10 cellular contexts compared by ENCODE assay signal in the genomic region with DNA sequence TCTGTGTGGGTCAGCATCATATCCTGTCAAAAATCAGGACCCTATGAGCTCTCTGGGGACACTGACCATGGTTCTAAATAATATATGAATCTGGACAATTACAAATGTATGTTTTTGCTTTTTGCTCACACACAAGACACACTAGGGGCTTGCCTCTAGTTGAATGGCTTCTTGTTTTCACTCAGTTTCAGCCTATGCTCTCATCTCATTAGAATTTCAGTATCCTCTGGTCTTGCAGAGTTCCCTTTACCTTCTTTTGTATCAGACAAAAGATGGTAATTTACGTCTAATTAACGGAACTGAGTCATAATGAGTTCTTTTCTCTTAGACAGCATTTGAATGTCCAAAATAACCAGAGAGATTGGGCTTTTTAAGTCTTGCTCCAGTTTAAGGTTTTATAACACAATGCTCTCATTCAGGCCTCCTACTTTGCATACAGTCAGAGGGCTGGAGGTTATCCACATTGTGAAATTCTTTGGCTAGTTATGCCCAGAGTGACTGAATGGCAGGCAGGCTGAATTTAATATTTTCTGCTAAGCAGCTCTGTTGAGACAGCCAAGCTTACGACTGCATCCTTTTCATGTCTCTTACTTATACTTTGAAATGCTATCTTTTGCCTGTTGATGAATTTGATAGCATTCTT.
DNase-seq lines count a peak whose midpoint lies in the region; TF ChIP-seq lines count a peak whose summit lies in the region.
"Had no signal": no experiment of that assay in that cellular context is flagged by ENCODE, and none has a peak within 500 bp of the region (broad histone marks: within the 10 kb centered on the region; RNA-seq: fewer than 3 reads in every experiment).

No MANE protein-coding gene starts in this region.

- 35% methylated on average over 3 of the region's 3 CpGs for WGBS in HUES64
- WGBS in mammary epithelial cell (ENCODE audit: low coverage, missing lambda C conversion rate), result 3% methylated on average over 3 of the region's 3 CpGs
- 45% methylated on average over 3 of the region's 3 CpGs for WGBS in smooth muscle cell (ENCODE audit: low lambda C conversion rate)

- no peak overlapping the region for H2AFZ ChIP-seq in mammary epithelial cell (ENCODE audit: low read depth, low read length)
- no peak overlapping the region for H2AFZ ChIP-seq in smooth muscle cell (ENCODE audit: low read depth)

- peaks cover 62% of the 10 kb centered on the region for H3K4me1 ChIP-seq in HUES64 (ENCODE audit: insufficient read depth, low read length)
- H3K4me1 ChIP-seq in mammary epithelial cell (ENCODE audit: insufficient read depth, low read length), result no peaks in the 10 kb centered on the region
- peaks cover 47% of the 10 kb centered on the region for H3K4me1 ChIP-seq in iPS-20b (ENCODE audit: insufficient read depth, low read length)
- H3K4me1 ChIP-seq in smooth muscle cell (ENCODE audit: low read depth), result peaks cover 48% of the 10 kb centered on the region

- dilution Hi-C loops in mammary epithelial cell (cut with HindIII; ENCODE audit: low sequenced_read_pairs), result no loop called here

- DNase-seq in mammary epithelial cell (peak; percentile 49), smooth muscle cell (lab: John Stamatoyannopoulos, UW; ENCODE audit: unreplicated experiment) (no peak), HCEC 1CT (no peak), amniotic stem cell (lab: John Stamatoyannopoulos, UW) (no peak), DMS53 treated with DMSO at 0.1 percent for 48 hours (lab: John Stamatoyannopoulos, UW; ENCODE audit: unreplicated experiment) (no peak)
- DNase-seq: activated CD8-positive, alpha-beta memory T cell treated with anti-CD3 and anti-CD28 coated beads, Interleukin-2, amount 50 U/mL, for 4 hours; effector CD4-positive, alpha-beta T cell; NCI-H187 had no signal

- H3K9me3 ChIP-seq in HUES64 (ENCODE audit: insufficient read depth, low read depth, low read length) (no peaks in the 10 kb centered on the region), mammary epithelial cell (replicated peaks; ENCODE audit: insufficient read depth, low read length) (no peaks in the 10 kb centered on the region), iPS-20b (ENCODE audit: insufficient read depth, low read depth, low read length) (no peaks in the 10 kb centered on the region), smooth muscle cell (replicated peaks; ENCODE audit: low read depth) (no peaks in the 10 kb centered on the region)

- no peak overlapping the region for H3K4me2 ChIP-seq in mammary epithelial cell (ENCODE audit: insufficient read depth, low read depth, low read length)
- H3K4me2 ChIP-seq in smooth muscle cell, result peak overlapping the region; percentile 23

- no peak overlapping the region for H3K4me3 ChIP-seq in HUES64 (ENCODE audit: low read length)
- H3K4me3 ChIP-seq in mammary epithelial cell (replicated peaks in 1 of 3; ENCODE audit: insufficient read depth in 1 of 3, low read depth in 2 of 3, low read length in 3 of 3), result no peak overlapping the region
- peak overlapping the region; percentile 25 for H3K4me3 ChIP-seq in iPS-20b (ENCODE audit: low read length)
- H3K4me3 ChIP-seq in smooth muscle cell, result no peak overlapping the region

- H3K27me3 ChIP-seq in HUES64 (ENCODE audit: insufficient read depth, low read length), result peaks cover 41% of the 10 kb centered on the region
- H3K27me3 ChIP-seq in mammary epithelial cell (ENCODE audit: insufficient read depth, low read length), result peaks cover 8% of the 10 kb centered on the region
- H3K27me3 ChIP-seq in iPS-20b (ENCODE audit: insufficient read depth, low read length), result peaks cover 48% of the 10 kb centered on the region
- H3K27me3 ChIP-seq in smooth muscle cell (ENCODE audit: low read depth), result no peaks in the 10 kb centered on the region

- in situ Hi-C loops in mammary epithelial cell (cut with MboI; ENCODE audit: low sequenced_read_pairs in 2 of 2), result no loop called here

- peaks cover 2% of the 10 kb centered on the region for H3F3A ChIP-seq in smooth muscle cell (ENCODE audit: low read depth)

- H3K36me3 ChIP-seq in HUES64 (ENCODE audit: insufficient read depth, low read length) (no peaks in the 10 kb centered on the region), mammary epithelial cell (ENCODE audit: insufficient read depth, low read length) (no peaks in the 10 kb centered on the region), iPS-20b (ENCODE audit: insufficient read depth, low read depth, low read length) (no peaks in the 10 kb centered on the region), smooth muscle cell (ENCODE audit: low read depth) (no peaks in the 10 kb centered on the region)

- no TSS peak for BruUV-seq in mammary epithelial cell (replicated peaks; lab: Mats Ljungman, UMichigan)

- H3K27ac ChIP-seq in HUES64 (ENCODE audit: low read depth, low read length), result peak overlapping the region; percentile 70
- no peak overlapping the region for H3K27ac ChIP-seq in mammary epithelial cell (ENCODE audit: insufficient read depth, low read depth, low read length)
- no peak overlapping the region for H3K27ac ChIP-seq in iPS-20b (ENCODE audit: low read length)
- H3K27ac ChIP-seq in smooth muscle cell (ENCODE audit: low read depth), result peak overlapping the region; percentile 66

- intact Hi-C loops in mammary epithelial cell (cut with micrococcal nuclease), result no loop called here

- TF ChIP-seq CTCF in mammary epithelial cell (conservative IDR thresholded peaks at IDR 0.05 in 1 of 2, IDR thresholded peaks at IDR 0.05 in 1 of 2; ENCODE audit: extremely low read depth in 1 of 2, insufficient read depth in 1 of 2, low read depth in 1 of 2, low read length in 2 of 2) (no peak), smooth muscle cell (IDR thresholded peaks at IDR 0.05; ENCODE audit: borderline replicate concordance, insufficient read depth, poor library complexity, severe bottlenecking) (no peak)

- H3K79me2 ChIP-seq in mammary epithelial cell (ENCODE audit: insufficient read depth, low read length) (no peaks in the 10 kb centered on the region), smooth muscle cell (ENCODE audit: low read depth) (peaks cover 93% of the 10 kb centered on the region)

- peak overlapping the region; percentile 27; the same call in 1 of the 2 replicates for H3K9ac ChIP-seq in HUES64 (ENCODE audit: low read depth, low read length)
- H3K9ac ChIP-seq in mammary epithelial cell (ENCODE audit: insufficient read depth, low read length), result no peak overlapping the region
- H3K9ac ChIP-seq in iPS-20b (ENCODE audit: low read depth, low read length), result no peak overlapping the region
- no peak overlapping the region for H3K9ac ChIP-seq in smooth muscle cell (ENCODE audit: low read depth)

- no peaks in the 10 kb centered on the region for H4K20me1 ChIP-seq in mammary epithelial cell (ENCODE audit: insufficient read depth, low read length)
- no peaks in the 10 kb centered on the region for H4K20me1 ChIP-seq in smooth muscle cell (ENCODE audit: low read depth)

- CTCF ChIA-PET in mammary epithelial cell (lab: Charles Lee; ENCODE audit: low non-redundant PET), result no interaction called here

Comparison
In these comparisons a context has a peak if more than half of its experiments do, and no peak if none do; other contexts are left out.
1. H3K27ac ChIP-seq: peak in HUES64 (single experiment) and smooth muscle cell (single experiment); none in mammary epithelial cell (single experiment) and iPS-20b (single experiment).